In genomic region chr12:97038859-97039258, GRCh38 we compare ENCODE assay signal across 15 cellular contexts.
DNase-seq lines count a peak whose midpoint lies in the region; ATAC-seq, FAIRE-seq and TF ChIP-seq lines count a peak whose summit lies in the region.
"Had no signal": no experiment of that assay in that cellular context is flagged by ENCODE, and none has a peak within 500 bp of the region (broad histone marks: within the 10 kb centered on the region; RNA-seq: fewer than 3 reads in every experiment).

No MANE protein-coding gene starts in this region.

- no TSS peak for BruUV-seq in MCF 10A (replicated peaks; lab: Mats Ljungman, UMichigan)

- FAIRE-seq in astrocyte (lab: Jason Lieb, UNC), result no peak
- FAIRE-seq: GM12878, GM18507, HTR-8/SVneo had no signal

- H3K4me1 Mint-ChIP-seq in MCF 10A (ENCODE audit: insufficient read depth, unreplicated experiment), result peaks cover 11% of the 10 kb centered on the region
- H3K4me1 Mint-ChIP-seq in astrocyte (ENCODE audit: low read depth, unreplicated experiment), result peaks cover 19% of the 10 kb centered on the region
- H3K4me1 Mint-ChIP-seq in type B pancreatic cell (ENCODE audit: unreplicated experiment), result peaks cover 11% of the 10 kb centered on the region

- H3K27me3 ChIP-seq in breast epithelium, result no peaks in the 10 kb centered on the region
- peaks cover 7% of the 10 kb centered on the region for H3K27me3 ChIP-seq in astrocyte (ENCODE audit: insufficient read depth, low read length)
- no peaks in the 10 kb centered on the region for H3K27me3 ChIP-seq in kidney epithelial cell (ENCODE audit: control insufficient read depth, insufficient read depth, low read length)

- no peaks in the 10 kb centered on the region for H3K9me3 Mint-ChIP-seq in MCF 10A (ENCODE audit: unreplicated experiment)
- H3K9me3 Mint-ChIP-seq in astrocyte (ENCODE audit: unreplicated experiment), result no peaks in the 10 kb centered on the region
- peaks cover 9% of the 10 kb centered on the region for H3K9me3 Mint-ChIP-seq in type B pancreatic cell

- H3K36me3 ChIP-seq in breast epithelium (no peaks in the 10 kb centered on the region), astrocyte (ENCODE audit: insufficient read depth, low read length) (no peaks in the 10 kb centered on the region), kidney epithelial cell (ENCODE audit: control insufficient read depth, insufficient read depth, low read length) (no peaks in the 10 kb centered on the region)

- H2AFZ ChIP-seq in astrocyte (ENCODE audit: low read depth, low read length), result no peak overlapping the region

- H3K4me3 ChIP-seq in breast epithelium, result no peak overlapping the region
- H3K4me3 ChIP-seq in astrocyte (ENCODE audit: insufficient read depth, low read depth, low read length), result no peak overlapping the region
- H3K4me3 ChIP-seq in kidney epithelial cell (ENCODE audit: low read depth, low read length), result no peak overlapping the region
- H3K4me3 ChIP-seq: GM12878 had no signal

- H3K27me3 Mint-ChIP-seq in MCF 10A (ENCODE audit: insufficient read depth, unreplicated experiment), result no peaks in the 10 kb centered on the region
- peaks cover 5% of the 10 kb centered on the region for H3K27me3 Mint-ChIP-seq in astrocyte (ENCODE audit: low read depth, unreplicated experiment)
- no peaks in the 10 kb centered on the region for H3K27me3 Mint-ChIP-seq in type B pancreatic cell

- TF ChIP-seq CTCF in MCF 10A (IDR thresholded peaks at IDR 0.05; ENCODE audit: unreplicated experiment) (no peak), breast epithelium (IDR thresholded peaks at IDR 0.05) (no peak), astrocyte (IDR thresholded peaks at IDR 0.05; ENCODE audit: insufficient read depth, low read depth, low read length) (no peak), kidney epithelial cell (IDR thresholded peaks at IDR 0.05; ENCODE audit: insufficient read depth, low read length, poor library complexity, severe bottlenecking) (no peak), type B pancreatic cell (conservative IDR thresholded peaks at IDR 0.05) (no peak)

- DNase-seq in MCF 10A (ENCODE audit: unreplicated experiment) (peak; percentile 10), breast epithelium (ENCODE audit: low spot score in 2 of 2) (no peak), astrocyte (ENCODE audit: low read depth) (peak; percentile 64), kidney epithelial cell (ENCODE audit: low read depth) (peak; percentile 53), type B pancreatic cell (ENCODE audit: extremely low spot score, unreplicated experiment) (no peak), NCI-H526 treated with DMSO at 0.1 percent for 48 hours (lab: John Stamatoyannopoulos, UW) (no peak), Kasumi-1 (lab: John Stamatoyannopoulos, UW) (no peak)
- DNase-seq: C1 segment of cervical spinal cord, DMS 273 treated with DMSO at 0.1 percent for 48 hours, NCI-H1092 had no signal

- no peaks in the 10 kb centered on the region for H3K9me3 ChIP-seq in breast epithelium
- H3K9me3 ChIP-seq in astrocyte (ENCODE audit: insufficient read depth, low read depth, low read length), result no peaks in the 10 kb centered on the region

- H3K27ac ChIP-seq in breast epithelium (peak overlapping the region in 1 of 2 donors; percentile 33), astrocyte (ENCODE audit: low read depth, low read length) (no peak overlapping the region)
- H3K27ac ChIP-seq: 22Rv1 had no signal

- H3K36me3 Mint-ChIP-seq in MCF 10A (ENCODE audit: insufficient read depth, unreplicated experiment), result peaks cover 6% of the 10 kb centered on the region
- no peaks in the 10 kb centered on the region for H3K36me3 Mint-ChIP-seq in astrocyte (ENCODE audit: low read depth, unreplicated experiment)
- H3K36me3 Mint-ChIP-seq in type B pancreatic cell, result peaks cover 4% of the 10 kb centered on the region

- no peak overlapping the region for H3K27ac Mint-ChIP-seq in MCF 10A (ENCODE audit: low read depth, unreplicated experiment)
- no peak overlapping the region for H3K27ac Mint-ChIP-seq in astrocyte (ENCODE audit: unreplicated experiment)
- peak overlapping the region; percentile 13 for H3K27ac Mint-ChIP-seq in type B pancreatic cell

- no peaks in the 10 kb centered on the region for H3K4me1 ChIP-seq in breast epithelium
- H3K4me1 ChIP-seq in astrocyte (ENCODE audit: insufficient read depth, low read length), result peaks cover 10% of the 10 kb centered on the region

- POLR2A ChIA-PET in MCF 10A (lab: Yijun Ruan, JAX), result no interaction called here

- no peak overlapping the region for H3K4me3 Mint-ChIP-seq in MCF 10A (ENCODE audit: unreplicated experiment)
- no peak overlapping the region for H3K4me3 Mint-ChIP-seq in astrocyte (ENCODE audit: unreplicated experiment)
- H3K4me3 Mint-ChIP-seq in type B pancreatic cell, result no peak overlapping the region

- no peak for TF ChIP-seq POLR2A in breast epithelium (IDR thresholded peaks at IDR 0.05)

- no peak for ATAC-seq in GM19395 (IDR thresholded peaks at IDR 0.05; ENCODE audit: unreplicated experiment)
- ATAC-seq: GM12878 had no signal

- H3K9ac ChIP-seq in astrocyte (ENCODE audit: low read length), result no peak overlapping the region

- CTCF ChIA-PET in MCF 10A (lab: Yijun Ruan, JAX), result interaction anchor here (0.6 kb wide), 1 partner anchor 242 kb away, joined by 3 read pairs; no protein-coding TSS in a partner anchor

- H3K4me2 ChIP-seq in astrocyte (ENCODE audit: low read length), result peak overlapping the region; percentile 15

- H3K79me2 ChIP-seq in astrocyte (ENCODE audit: insufficient read depth, low read length), result no peaks in the 10 kb centered on the region

- intact Hi-C loops in MCF 10A (cut with micrococcal nuclease) (no loop called here), breast epithelium (cut with DNase I; ENCODE audit: low total_unique reads) (no loop called here)

- H4K20me1 ChIP-seq in astrocyte (ENCODE audit: insufficient read depth, low read length), result no peaks in the 10 kb centered on the region

Comparison
In these comparisons a context has a peak if more than half of its experiments do, and no peak if none do; other contexts are left out.
1. DNase-seq: peak in MCF 10A (single experiment), astrocyte (single experiment) and kidney epithelial cell (single experiment); none in breast epithelium (0 of 2), type B pancreatic cell (single experiment), NCI-H526 treated with DMSO at 0.1 percent for 48 hours (single experiment) and Kasumi-1 (0 of 2).